Comparison of ENCODE assay signal across 9 cellular contexts in the genomic region with DNA sequence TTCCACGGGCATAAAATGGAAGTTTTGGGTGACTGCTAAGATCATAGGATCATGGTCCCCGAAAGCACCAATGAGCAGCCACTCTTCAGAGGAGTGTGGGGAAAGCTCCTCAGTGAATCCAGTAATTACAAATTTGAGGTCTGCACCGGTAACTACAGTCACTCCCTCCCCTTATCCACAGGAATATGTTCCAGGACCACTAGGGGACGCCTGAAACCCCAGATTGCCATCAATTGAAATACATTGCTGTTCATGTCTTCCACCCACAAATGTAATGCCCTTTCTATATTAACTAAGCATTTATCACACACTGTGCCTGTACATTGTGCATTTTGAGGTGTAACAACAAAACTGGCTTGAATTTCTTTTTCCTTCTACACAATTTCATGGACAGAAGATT.
DNase-seq lines count a peak whose midpoint lies in the region; ATAC-seq and TF ChIP-seq lines count a peak whose summit lies in the region.
"Had no signal": no experiment of that assay in that cellular context is flagged by ENCODE, and none has a peak within 500 bp of the region (broad histone marks: within the 10 kb centered on the region; RNA-seq: fewer than 3 reads in every experiment).

No MANE protein-coding gene starts in this region.

- peaks cover 2% of the 10 kb centered on the region for H3K27me3 Mint-ChIP-seq in activated CD8-positive, alpha-beta T cell treated with anti-CD3 and anti-CD28 coated beads for 36 hours
- H3K27me3 Mint-ChIP-seq in activated CD8-positive, alpha-beta T cell treated with anti-CD3 and anti-CD28 coated beads, Interleukin-2, amount 10 ng/mL, durations not matched to agents 7 days and 5 days (ENCODE audit: low read depth): no peaks in the 10 kb centered on the region
- peaks cover 60% of the 10 kb centered on the region for H3K27me3 Mint-ChIP-seq in type B pancreatic cell
- H3K27me3 Mint-ChIP-seq: CD4-positive, CD25-positive, alpha-beta regulatory T cell had no signal

- CTCF ChIA-PET in activated CD8-positive, alpha-beta T cell treated with anti-CD3 and anti-CD28 coated beads for 36 hours (lab: Charles Lee): no interaction called here
- CTCF ChIA-PET in activated CD8-positive, alpha-beta T cell treated with anti-CD3 and anti-CD28 coated beads, Interleukin-2, amount 10 ng/mL, durations not matched to agents 7 days and 5 days (lab: Charles Lee): no interaction called here

- no peak overlapping the region for H3K27ac Mint-ChIP-seq in activated CD8-positive, alpha-beta T cell treated with anti-CD3 and anti-CD28 coated beads for 36 hours
- no peak overlapping the region for H3K27ac Mint-ChIP-seq in activated CD8-positive, alpha-beta T cell treated with anti-CD3 and anti-CD28 coated beads, Interleukin-2, amount 10 ng/mL, durations not matched to agents 7 days and 5 days
- no peak overlapping the region for H3K27ac Mint-ChIP-seq in type B pancreatic cell
- H3K27ac Mint-ChIP-seq: CD4-positive, CD25-positive, alpha-beta regulatory T cell had no signal

- no peak overlapping the region for H3K4me3 ChIP-seq in WERI-Rb-1 (ENCODE audit: low read depth, low read length)

- H3K27ac ChIP-seq in WERI-Rb-1: no peak overlapping the region

- DNase-seq in activated CD8-positive, alpha-beta T cell treated with anti-CD3 and anti-CD28 coated beads for 36 hours: peak; percentile 10
- DNase-seq in activated CD8-positive, alpha-beta T cell treated with anti-CD3 and anti-CD28 coated beads, Interleukin-2, amount 10 ng/mL, durations not matched to agents 7 days and 5 days: no peak
- DNase-seq in NCI-H2081 (lab: John Stamatoyannopoulos, UW) (peak; percentile 44 to 83), WERI-Rb-1 (peak; percentile 54), type B pancreatic cell (ENCODE audit: extremely low spot score, unreplicated experiment) (no peak)
- no peak for DNase-seq in activated CD4-positive, alpha-beta T cell treated with anti-CD3 and anti-CD28 coated beads for 48 hours
- DNase-seq: CD4-positive, CD25-positive, alpha-beta regulatory T cell had no signal

- no peak overlapping the region for H3K4me3 Mint-ChIP-seq in activated CD8-positive, alpha-beta T cell treated with anti-CD3 and anti-CD28 coated beads for 36 hours
- no peak overlapping the region for H3K4me3 Mint-ChIP-seq in activated CD8-positive, alpha-beta T cell treated with anti-CD3 and anti-CD28 coated beads, Interleukin-2, amount 10 ng/mL, durations not matched to agents 7 days and 5 days
- no peak overlapping the region for H3K4me3 Mint-ChIP-seq in type B pancreatic cell
- H3K4me3 Mint-ChIP-seq: CD4-positive, CD25-positive, alpha-beta regulatory T cell had no signal

- ATAC-seq in activated CD8-positive, alpha-beta T cell treated with anti-CD3 and anti-CD28 coated beads for 36 hours: no peak
- ATAC-seq in activated CD8-positive, alpha-beta T cell treated with anti-CD3 and anti-CD28 coated beads, Interleukin-2, amount 10 ng/mL, durations not matched to agents 7 days and 5 days: no peak
- ATAC-seq in GM21381 (IDR thresholded peaks at IDR 0.05; ENCODE audit: unreplicated experiment): no peak
- no peak for ATAC-seq in HG02885 (IDR thresholded peaks at IDR 0.05; ENCODE audit: poor library complexity, unreplicated experiment)

- H3K9me3 Mint-ChIP-seq in activated CD8-positive, alpha-beta T cell treated with anti-CD3 and anti-CD28 coated beads for 36 hours: peaks cover 2% of the 10 kb centered on the region
- no peaks in the 10 kb centered on the region for H3K9me3 Mint-ChIP-seq in activated CD8-positive, alpha-beta T cell treated with anti-CD3 and anti-CD28 coated beads, Interleukin-2, amount 10 ng/mL, durations not matched to agents 7 days and 5 days (ENCODE audit: insufficient read depth)
- H3K9me3 Mint-ChIP-seq in type B pancreatic cell: no peaks in the 10 kb centered on the region

- intact Hi-C loops in activated CD8-positive, alpha-beta T cell treated with anti-CD3 and anti-CD28 coated beads for 36 hours (cut with micrococcal nuclease): no loop called here

- H3K9me3 ChIP-seq in WERI-Rb-1 (ENCODE audit: severe bottlenecking): no peaks in the 10 kb centered on the region

- no peaks in the 10 kb centered on the region for H3K36me3 Mint-ChIP-seq in activated CD8-positive, alpha-beta T cell treated with anti-CD3 and anti-CD28 coated beads for 36 hours (ENCODE audit: low read depth)
- H3K36me3 Mint-ChIP-seq in activated CD8-positive, alpha-beta T cell treated with anti-CD3 and anti-CD28 coated beads, Interleukin-2, amount 10 ng/mL, durations not matched to agents 7 days and 5 days (ENCODE audit: low read depth): no peaks in the 10 kb centered on the region
- no peaks in the 10 kb centered on the region for H3K36me3 Mint-ChIP-seq in type B pancreatic cell
- H3K36me3 Mint-ChIP-seq: CD4-positive, CD25-positive, alpha-beta regulatory T cell had no signal

- peak; percentile 32 for TF ChIP-seq CTCF in activated CD8-positive, alpha-beta T cell treated with anti-CD3 and anti-CD28 coated beads for 36 hours (IDR thresholded peaks at IDR 0.05)
- peak; percentile 68 for TF ChIP-seq CTCF in WERI-Rb-1 (IDR thresholded peaks at IDR 0.05; ENCODE audit: low read depth, low read length)
- peak; percentile 73 for TF ChIP-seq CTCF in type B pancreatic cell (conservative IDR thresholded peaks at IDR 0.05)

- H3K4me1 Mint-ChIP-seq in activated CD8-positive, alpha-beta T cell treated with anti-CD3 and anti-CD28 coated beads for 36 hours (ENCODE audit: low read depth): no peaks in the 10 kb centered on the region
- no peaks in the 10 kb centered on the region for H3K4me1 Mint-ChIP-seq in activated CD8-positive, alpha-beta T cell treated with anti-CD3 and anti-CD28 coated beads, Interleukin-2, amount 10 ng/mL, durations not matched to agents 7 days and 5 days (ENCODE audit: low read depth)
- H3K4me1 Mint-ChIP-seq in type B pancreatic cell (ENCODE audit: unreplicated experiment): peaks cover 19% of the 10 kb centered on the region
- H3K4me1 Mint-ChIP-seq: CD4-positive, CD25-positive, alpha-beta regulatory T cell had no signal

- POLR2A ChIA-PET in activated CD8-positive, alpha-beta T cell treated with anti-CD3 and anti-CD28 coated beads for 36 hours (lab: Charles Lee): no interaction called here
- POLR2A ChIA-PET in activated CD8-positive, alpha-beta T cell treated with anti-CD3 and anti-CD28 coated beads, Interleukin-2, amount 10 ng/mL, durations not matched to agents 7 days and 5 days (lab: Charles Lee): no interaction called here

- H3K36me3 ChIP-seq in WERI-Rb-1: no peaks in the 10 kb centered on the region

- no peaks in the 10 kb centered on the region for H3K27me3 ChIP-seq in WERI-Rb-1 (ENCODE audit: insufficient read depth, low read depth, severe bottlenecking)

Comparison
In these comparisons a context has a peak if more than half of its experiments do, and no peak if none do; other contexts are left out.
1. DNase-seq: peak in activated CD8-positive, alpha-beta T cell treated with anti-CD3 and anti-CD28 coated beads for 36 hours (single experiment), NCI-H2081 (2 of 2) and WERI-Rb-1 (single experiment); none in activated CD8-positive, alpha-beta T cell treated with anti-CD3 and anti-CD28 coated beads, Interleukin-2, amount 10 ng/mL, durations not matched to agents 7 days and 5 days (single experiment), type B pancreatic cell (single experiment) and activated CD4-positive, alpha-beta T cell treated with anti-CD3 and anti-CD28 coated beads for 48 hours (single experiment).
2. Peak in every context shown above with its lines, with median percentiles within 50 percentile points of each other: CTCF ChIP-seq.